ENCODE assay signal across 12 cellular contexts in genomic region chr4:677431-678293, GRCh38. TPM values are rescaled to one million over a fixed set of nuclear protein-coding genes. Genes with fewer than 3 reads are reported as not detected.
DNase-seq lines count a peak whose midpoint lies in the region; ATAC-seq and TF ChIP-seq lines count a peak whose summit lies in the region.
"Had no signal": no experiment of that assay in that cellular context is flagged by ENCODE, and none has a peak within 500 bp of the region (broad histone marks: within the 10 kb centered on the region; RNA-seq: fewer than 3 reads in every experiment).

No MANE protein-coding gene starts in this region.

- H3K36me3 ChIP-seq in neural progenitor cell = no peaks in the 10 kb centered on the region
- H3K36me3 ChIP-seq: thyroid gland had no signal

- H3K79me2 ChIP-seq in neural progenitor cell (ENCODE audit: low read depth) = peaks cover 10% of the 10 kb centered on the region

- H2AFZ ChIP-seq in neural progenitor cell (replicated peaks) = no peak overlapping the region

- peak overlapping the region; percentile 34 for H3K27ac Mint-ChIP-seq in activated naive CD8-positive, alpha-beta T cell treated with anti-CD3 and anti-CD28 coated beads, Interleukin-2, amount 10 ng/mL, durations not matched to agents 7 days and 5 days
- no peak overlapping the region for H3K27ac Mint-ChIP-seq in neural progenitor cell

- H3K36me3 Mint-ChIP-seq in activated naive CD8-positive, alpha-beta T cell treated with anti-CD3 and anti-CD28 coated beads, Interleukin-2, amount 10 ng/mL, durations not matched to agents 7 days and 5 days = no peaks in the 10 kb centered on the region
- H3K36me3 Mint-ChIP-seq in neural progenitor cell = peaks cover 3% of the 10 kb centered on the region

- H3K4me1 ChIP-seq in neural progenitor cell = peaks cover 9% of the 10 kb centered on the region

- no peaks in the 10 kb centered on the region for H4K20me1 ChIP-seq in neural progenitor cell (ENCODE audit: low read depth)

- DNase-seq in NCI-H2029 (lab: John Stamatoyannopoulos, UW) = peak; percentile 38
- DNase-seq in NCI-H2029 treated with DMSO at 0.1 percent for 48 hours (lab: John Stamatoyannopoulos, UW) = no peak
- DNase-seq in activated naive CD8-positive, alpha-beta T cell treated with anti-CD3 and anti-CD28 coated beads, Interleukin-2, amount 10 ng/mL, durations not matched to agents 7 days and 5 days = peak; percentile 34
- DNase-seq in neural progenitor cell (ENCODE audit: low spot score) = no peak
- DNase-seq in dedifferentiated amniotic fluid mesenchymal stem cell (ENCODE audit: extremely low spot score) = no peak
- DNase-seq: activated gamma-delta T cell, MV-4-11, SW 1271, thyroid gland had no signal

- H3K9me3 ChIP-seq in neural progenitor cell (ENCODE audit: low read depth) = no peaks in the 10 kb centered on the region
- H3K9me3 ChIP-seq: thyroid gland had no signal

- peaks cover 14% of the 10 kb centered on the region for H3K4me1 Mint-ChIP-seq in activated naive CD8-positive, alpha-beta T cell treated with anti-CD3 and anti-CD28 coated beads, Interleukin-2, amount 10 ng/mL, durations not matched to agents 7 days and 5 days
- peaks cover 9% of the 10 kb centered on the region for H3K4me1 Mint-ChIP-seq in neural progenitor cell

- H3K27ac ChIP-seq in neural progenitor cell = no peak overlapping the region
- H3K27ac ChIP-seq: thyroid gland had no signal

- peaks cover 4% of the 10 kb centered on the region for H3F3A ChIP-seq in neural progenitor cell (ENCODE audit: low read depth)

- no peak overlapping the region for H3K9ac ChIP-seq in neural progenitor cell

- TF ChIP-seq CTCF in neural progenitor cell (IDR thresholded peaks at IDR 0.05) = no peak

- no peak overlapping the region for H3K4me3 Mint-ChIP-seq in activated naive CD8-positive, alpha-beta T cell treated with anti-CD3 and anti-CD28 coated beads, Interleukin-2, amount 10 ng/mL, durations not matched to agents 7 days and 5 days
- H3K4me3 Mint-ChIP-seq in neural progenitor cell = peak overlapping the region; percentile 73

- peak; percentile 28 for ATAC-seq in HG02885 (IDR thresholded peaks at IDR 0.05; ENCODE audit: poor library complexity, unreplicated experiment)
- ATAC-seq in activated naive CD8-positive, alpha-beta T cell treated with anti-CD3 and anti-CD28 coated beads, Interleukin-2, amount 10 ng/mL, durations not matched to agents 7 days and 5 days (ENCODE audit: low read depth) = no peak
- ATAC-seq in HG02588 (IDR thresholded peaks at IDR 0.05; ENCODE audit: unreplicated experiment) = no peak
- ATAC-seq in HG02610 (IDR thresholded peaks at IDR 0.05; ENCODE audit: unreplicated experiment) = no peak

- H3K9me3 Mint-ChIP-seq in activated naive CD8-positive, alpha-beta T cell treated with anti-CD3 and anti-CD28 coated beads, Interleukin-2, amount 10 ng/mL, durations not matched to agents 7 days and 5 days = no peaks in the 10 kb centered on the region
- H3K9me3 Mint-ChIP-seq in neural progenitor cell = no peaks in the 10 kb centered on the region

- H3K27me3 Mint-ChIP-seq in activated naive CD8-positive, alpha-beta T cell treated with anti-CD3 and anti-CD28 coated beads, Interleukin-2, amount 10 ng/mL, durations not matched to agents 7 days and 5 days = no peaks in the 10 kb centered on the region
- H3K27me3 Mint-ChIP-seq in neural progenitor cell (ENCODE audit: insufficient read depth, low read depth) = peaks cover 2% of the 10 kb centered on the region

- peaks cover 10% of the 10 kb centered on the region for H3K27me3 ChIP-seq in neural progenitor cell
- H3K27me3 ChIP-seq: thyroid gland had no signal

- no peak overlapping the region for H3K4me2 ChIP-seq in neural progenitor cell

- H3K4me3 ChIP-seq in neural progenitor cell = no peak overlapping the region
- H3K4me3 ChIP-seq: thyroid gland had no signal

- POLR2A ChIA-PET in activated naive CD8-positive, alpha-beta T cell treated with anti-CD3 and anti-CD28 coated beads, Interleukin-2, amount 10 ng/mL, durations not matched to agents 7 days and 5 days (lab: Charles Lee) = no interaction called here

RNA-seq across cellular contexts. Expression of gene MYL5, which starts 3.3 kb away (rescaled TPM):
- total RNA-seq in activated naive CD8-positive, alpha-beta T cell treated with anti-CD3 and anti-CD28 coated beads, Interleukin-2, amount 10 ng/mL, durations not matched to agents 7 days and 5 days = 10 to 100 TPM; 20.0 to 21.5 TPM
- 0.21 and 10.0 TPM in 2 replicates for total RNA-seq in neural progenitor cell (ENCODE audit: low replicate concordance)

RNA-seq across cellular contexts. Expression of gene ATP5ME, which starts 3.6 kb away (rescaled TPM):
- total RNA-seq in activated naive CD8-positive, alpha-beta T cell treated with anti-CD3 and anti-CD28 coated beads, Interleukin-2, amount 10 ng/mL, durations not matched to agents 7 days and 5 days = 100 to 1,000 TPM; 184 to 191 TPM
- total RNA-seq in neural progenitor cell (ENCODE audit: low replicate concordance) = 95.1 and 114 TPM in 2 replicates

RNA-seq across cellular contexts. Expression of gene SLC49A3, which starts 11.3 kb away (rescaled TPM):
- total RNA-seq in activated naive CD8-positive, alpha-beta T cell treated with anti-CD3 and anti-CD28 coated beads, Interleukin-2, amount 10 ng/mL, durations not matched to agents 7 days and 5 days = 1 to 10 TPM; 2.0 to 2.1 TPM
- total RNA-seq in neural progenitor cell (ENCODE audit: low replicate concordance) = 1.9 and 3.4 TPM in 2 replicates

RNA-seq across cellular contexts. Expression of gene PCGF3, which starts 28.0 kb away (rescaled TPM):
- total RNA-seq in activated naive CD8-positive, alpha-beta T cell treated with anti-CD3 and anti-CD28 coated beads, Interleukin-2, amount 10 ng/mL, durations not matched to agents 7 days and 5 days = 10 to 100 TPM; 45.4 to 51.6 TPM
- total RNA-seq in neural progenitor cell (ENCODE audit: low replicate concordance) = 44.7 and 59.1 TPM in 2 replicates

RNA-seq across cellular contexts. Expression of gene PDE6B, which starts 52.3 kb away (rescaled TPM):
- 10 to 100 TPM; 16.6 to 23.2 TPM for total RNA-seq in activated naive CD8-positive, alpha-beta T cell treated with anti-CD3 and anti-CD28 coated beads, Interleukin-2, amount 10 ng/mL, durations not matched to agents 7 days and 5 days
- 4.3 and 19.5 TPM in 2 replicates for total RNA-seq in neural progenitor cell (ENCODE audit: low replicate concordance)

Comparison
In these comparisons a context has a peak if more than half of its experiments do, and no peak if none do; other contexts are left out.
1. DNase-seq: peak in NCI-H2029 (single experiment) and activated naive CD8-positive, alpha-beta T cell treated with anti-CD3 and anti-CD28 coated beads, Interleukin-2, amount 10 ng/mL, durations not matched to agents 7 days and 5 days (single experiment); none in NCI-H2029 treated with DMSO at 0.1 percent for 48 hours (single experiment), neural progenitor cell (single experiment) and dedifferentiated amniotic fluid mesenchymal stem cell (single experiment).